ENCODE assay signal across 2 cellular contexts in the genomic region with DNA sequence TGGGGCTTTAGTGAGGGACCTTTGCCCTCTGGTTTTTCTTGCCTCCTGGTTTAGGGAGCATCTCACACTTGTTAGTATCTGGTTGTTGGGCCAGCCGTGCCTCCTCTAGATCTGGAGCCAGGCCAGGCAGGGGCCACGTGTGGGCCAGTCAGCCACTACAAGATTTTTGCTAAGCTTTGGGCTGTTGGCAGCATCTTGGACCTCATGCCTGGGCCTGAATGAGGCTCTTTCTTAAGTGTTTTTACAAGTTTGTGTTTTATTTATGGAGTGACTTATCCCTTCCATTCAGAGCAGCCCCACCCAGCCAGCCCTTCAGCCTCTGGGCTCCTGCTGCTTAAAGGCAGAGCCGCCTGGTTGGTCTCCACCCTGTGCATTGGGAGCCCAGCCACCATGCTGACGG.
TF ChIP-seq lines count a peak whose summit lies in the region.

No MANE protein-coding gene starts in this region.

TF ChIP-seq in SK-N-SH, 30 proteins besides CTCF, POLR2A, EP300 and RAD21 (continued from another document):
- TF ChIP-seq, protein P1, sequence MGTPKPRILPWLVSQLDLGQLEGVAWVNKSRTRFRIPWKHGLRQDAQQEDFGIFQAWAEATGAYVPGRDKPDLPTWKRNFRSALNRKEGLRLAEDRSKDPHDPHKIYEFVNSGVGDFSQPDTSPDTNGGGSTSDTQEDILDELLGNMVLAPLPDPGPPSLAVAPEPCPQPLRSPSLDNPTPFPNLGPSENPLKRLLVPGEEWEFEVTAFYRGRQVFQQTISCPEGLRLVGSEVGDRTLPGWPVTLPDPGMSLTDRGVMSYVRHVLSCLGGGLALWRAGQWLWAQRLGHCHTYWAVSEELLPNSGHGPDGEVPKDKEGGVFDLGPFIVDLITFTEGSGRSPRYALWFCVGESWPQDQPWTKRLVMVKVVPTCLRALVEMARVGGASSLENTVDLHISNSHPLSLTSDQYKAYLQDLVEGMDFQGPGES (IDR thresholded peaks at IDR 0.05; ENCODE audit: low read depth, low read length), result no peak
- TF ChIP-seq SMC3 (IDR thresholded peaks at IDR 0.05; ENCODE audit: low read depth, low read length) (no peak), USF1 (IDR thresholded peaks at IDR 0.05; ENCODE audit: borderline replicate concordance, low read depth) (no peak), YY1 (IDR thresholded peaks at IDR 0.05; ENCODE audit: low read depth) (no peak), JUND (IDR thresholded peaks at IDR 0.05) (no peak), SIN3A (IDR thresholded peaks at IDR 0.05; ENCODE audit: borderline replicate concordance, low read depth, low read length) (no peak), ELF1 (IDR thresholded peaks at IDR 0.05) (no peak), MEF2A (IDR thresholded peaks at IDR 0.05; ENCODE audit: borderline replicate concordance, low read depth) (no peak), PBX3 (IDR thresholded peaks at IDR 0.05) (no peak), POLR2AphosphoS5 (IDR thresholded peaks at IDR 0.05; ENCODE audit: low read depth, low read length) (no peak), FOXM1 (IDR thresholded peaks at IDR 0.05; ENCODE audit: low read depth) (no peak), TEAD4 (IDR thresholded peaks at IDR 0.05; ENCODE audit: borderline replicate concordance, insufficient read depth) (no peak), MAX (IDR thresholded peaks at IDR 0.05; ENCODE audit: low read depth) (no peak), RFX5 (IDR thresholded peaks at IDR 0.05; ENCODE audit: low read length) (no peak), FOSL2 (IDR thresholded peaks at IDR 0.05; ENCODE audit: borderline replicate concordance, low read depth) (no peak), RXRA (IDR thresholded peaks at IDR 0.05; ENCODE audit: borderline replicate concordance, low read depth) (no peak), NRF1 (IDR thresholded peaks at IDR 0.05; ENCODE audit: low read depth, low read length) (no peak), GABPA (IDR thresholded peaks at IDR 0.05; ENCODE audit: low read depth) (no peak)

TF ChIP-seq in SK-N-SH treated with all-trans-retinoic acid at 6 μM for 48 hours, 23 proteins besides CTCF, POLR2A, EP300 and RAD21:
- no peak for TF ChIP-seq PATZ1 (CRISPR knock-in tag; IDR thresholded peaks at IDR 0.05; ENCODE audit: borderline replicate concordance)
- no peak for TF ChIP-seq ARNTL (CRISPR knock-in tag; IDR thresholded peaks at IDR 0.05; ENCODE audit: borderline replicate concordance, low read depth)
- TF ChIP-seq RARB (CRISPR knock-in tag; IDR thresholded peaks at IDR 0.05), result no peak
- TF ChIP-seq CREB5 (CRISPR knock-in tag; IDR thresholded peaks at IDR 0.05; ENCODE audit: low read depth), result no peak
- no peak for TF ChIP-seq ISL1 (CRISPR knock-in tag; IDR thresholded peaks at IDR 0.05)
- TF ChIP-seq BACH2 (CRISPR knock-in tag; IDR thresholded peaks at IDR 0.05; ENCODE audit: borderline replicate concordance), result no peak
- TF ChIP-seq PPARA (CRISPR knock-in tag; IDR thresholded peaks at IDR 0.05; ENCODE audit: borderline replicate concordance), result no peak
- TF ChIP-seq, protein P2, sequence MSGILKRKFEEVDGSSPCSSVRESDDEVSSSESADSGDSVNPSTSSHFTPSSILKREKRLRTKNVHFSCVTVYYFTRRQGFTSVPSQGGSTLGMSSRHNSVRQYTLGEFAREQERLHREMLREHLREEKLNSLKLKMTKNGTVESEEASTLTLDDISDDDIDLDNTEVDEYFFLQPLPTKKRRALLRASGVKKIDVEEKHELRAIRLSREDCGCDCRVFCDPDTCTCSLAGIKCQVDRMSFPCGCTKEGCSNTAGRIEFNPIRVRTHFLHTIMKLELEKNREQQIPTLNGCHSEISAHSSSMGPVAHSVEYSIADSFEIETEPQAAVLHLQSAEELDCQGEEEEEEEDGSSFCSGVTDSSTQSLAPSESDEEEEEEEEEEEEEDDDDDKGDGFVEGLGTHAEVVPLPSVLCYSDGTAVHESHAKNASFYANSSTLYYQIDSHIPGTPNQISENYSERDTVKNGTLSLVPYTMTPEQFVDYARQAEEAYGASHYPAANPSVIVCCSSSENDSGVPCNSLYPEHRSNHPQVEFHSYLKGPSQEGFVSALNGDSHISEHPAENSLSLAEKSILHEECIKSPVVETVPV (CRISPR knock-in tag; IDR thresholded peaks at IDR 0.05), result no peak
- TF ChIP-seq POU6F1 (CRISPR knock-in tag; IDR thresholded peaks at IDR 0.05; ENCODE audit: borderline replicate concordance, low read depth), result no peak
- TF ChIP-seq CSDC2 (CRISPR knock-in tag; IDR thresholded peaks at IDR 0.05), result no peak
- TF ChIP-seq ZNF565 (CRISPR knock-in tag; conservative IDR thresholded peaks at IDR 0.05; ENCODE audit: low read depth), result no peak
- TF ChIP-seq ZC3H10 (CRISPR knock-in tag; IDR thresholded peaks at IDR 0.05), result no peak
- no peak for TF ChIP-seq TSHZ2 (CRISPR knock-in tag; IDR thresholded peaks at IDR 0.05)
- TF ChIP-seq ZNF70 (CRISPR knock-in tag; IDR thresholded peaks at IDR 0.05), result no peak
